9 cellular contexts compared by ENCODE assay signal in genomic region chr15:64686130-64686735, GRCh38.
DNase-seq lines count a peak whose midpoint lies in the region; ATAC-seq and TF ChIP-seq lines count a peak whose summit lies in the region.
"Had no signal": no experiment of that assay in that cellular context is flagged by ENCODE, and none has a peak within 500 bp of the region (broad histone marks: within the 10 kb centered on the region; RNA-seq: fewer than 3 reads in every experiment).

No MANE protein-coding gene starts in this region.

- peaks cover 21% of the 10 kb centered on the region for H3K4me1 ChIP-seq in HUES64 (ENCODE audit: insufficient read depth, low read length)
- H3K4me1 ChIP-seq in RWPE2 (ENCODE audit: insufficient read depth, poor library complexity, severe bottlenecking), result no peaks in the 10 kb centered on the region

- H3K9me3 ChIP-seq in HUES64 (ENCODE audit: insufficient read depth, low read depth, low read length), result no peaks in the 10 kb centered on the region
- no peaks in the 10 kb centered on the region for H3K9me3 ChIP-seq in RWPE2 (ENCODE audit: severe bottlenecking)

- no peaks in the 10 kb centered on the region for H3K4me1 Mint-ChIP-seq in osteocyte (ENCODE audit: unreplicated experiment)

- no peaks in the 10 kb centered on the region for H3K9me3 Mint-ChIP-seq in osteocyte (ENCODE audit: unreplicated experiment)
- H3K9me3 Mint-ChIP-seq: activated T-cell treated with anti-CD3 and anti-CD28 coated beads, Interleukin-2, amount 50 U/mL, for 72 hours had no signal

- no peak overlapping the region for H3K27ac Mint-ChIP-seq in osteocyte (ENCODE audit: unreplicated experiment)

- H3K27me3 Mint-ChIP-seq in osteocyte (ENCODE audit: unreplicated experiment), result no peaks in the 10 kb centered on the region

- H3K36me3 ChIP-seq in HUES64 (ENCODE audit: insufficient read depth, low read length) (peaks cover 90% of the 10 kb centered on the region), RWPE2 (ENCODE audit: low read depth) (peaks cover 85% of the 10 kb centered on the region)

- peaks cover 30% of the 10 kb centered on the region for H3K36me3 Mint-ChIP-seq in osteocyte (ENCODE audit: unreplicated experiment)

- H3K27me3 ChIP-seq in HUES64 (ENCODE audit: insufficient read depth, low read length) (no peaks in the 10 kb centered on the region), RWPE2 (ENCODE audit: insufficient read depth, poor library complexity, severe bottlenecking) (no peaks in the 10 kb centered on the region)

- ATAC-seq in RWPE2 (ENCODE audit: low read depth), result no peak
- ATAC-seq: activated T-cell treated with anti-CD3 and anti-CD28 coated beads, Interleukin-2, amount 50 U/mL, for 72 hours had no signal

- 68% methylated on average over 10 of the region's 10 CpGs for WGBS in HUES64

- DNase-seq in NCI-H524 (lab: John Stamatoyannopoulos, UW) (peak; percentile 27 to 52), NCI-H524 treated with DMSO at 0.1 percent for 48 hours (lab: John Stamatoyannopoulos, UW) (no peak), RWPE2 (ENCODE audit: low spot score) (no peak), epithelial cell of esophagus (ENCODE audit: low read depth) (peak; percentile 58), osteocyte (ENCODE audit: extremely low spot score, unreplicated experiment) (no peak), GM19238 (ENCODE audit: insufficient read length, low spot score) (no peak), GM19240 (ENCODE audit: insufficient read length, low spot score) (no peak)

- H3K27ac ChIP-seq in HUES64 (ENCODE audit: low read depth, low read length) (peak overlapping the region; percentile 19; the same call in 1 of the 2 replicates), RWPE2 (ENCODE audit: poor library complexity, severe bottlenecking) (no peak overlapping the region)

- no peak overlapping the region for H3K9ac ChIP-seq in HUES64 (ENCODE audit: low read depth, low read length)

- H3K4me3 ChIP-seq in HUES64 (ENCODE audit: low read length) (no peak overlapping the region), RWPE2 (ENCODE audit: severe bottlenecking) (no peak overlapping the region), epithelial cell of esophagus (ENCODE audit: low read length) (no peak overlapping the region)

- TF ChIP-seq CTCF in RWPE2 (IDR thresholded peaks at IDR 0.05; ENCODE audit: poor library complexity, severe bottlenecking) (peak; percentile 99), epithelial cell of esophagus (IDR thresholded peaks at IDR 0.05; ENCODE audit: insufficient read depth, low read depth, low read length, missing control alignments) (peak; percentile 76), osteocyte (IDR thresholded peaks at IDR 0.05) (peak; percentile 69)

- no peak overlapping the region for H3K4me3 Mint-ChIP-seq in osteocyte (ENCODE audit: unreplicated experiment)
- H3K4me3 Mint-ChIP-seq: activated T-cell treated with anti-CD3 and anti-CD28 coated beads, Interleukin-2, amount 50 U/mL, for 72 hours had no signal

Comparison
In these comparisons a context has a peak if more than half of its experiments do, and no peak if none do; other contexts are left out.
1. DNase-seq: peak in NCI-H524 (2 of 2) and epithelial cell of esophagus (single experiment); none in NCI-H524 treated with DMSO at 0.1 percent for 48 hours (single experiment), RWPE2 (single experiment), osteocyte (single experiment), GM19238 (single experiment) and GM19240 (single experiment).
2. Peak in every context shown above with its lines, with median percentiles within 50 percentile points of each other: CTCF ChIP-seq.